24 cellular contexts compared by ENCODE assay signal in genomic region chr17:41131979-41132378, GRCh38. TPM values are rescaled to one million over a fixed set of nuclear protein-coding genes. Genes with fewer than 3 reads are reported as not detected.
DNase-seq lines count a peak whose midpoint lies in the region; ATAC-seq and TF ChIP-seq lines count a peak whose summit lies in the region.
"Had no signal": no experiment of that assay in that cellular context is flagged by ENCODE, and none has a peak within 500 bp of the region (broad histone marks: within the 10 kb centered on the region; RNA-seq: fewer than 3 reads in every experiment).

No MANE protein-coding gene starts in this region.

- H3K4me3 ChIP-seq in ACC112 (ENCODE audit: low read depth, low read length) (peak overlapping the region; percentile 21; the same call in 1 of the 2 replicates), RWPE2 (ENCODE audit: severe bottlenecking) (no peak overlapping the region), colonic mucosa (no peak overlapping the region)
- H3K4me3 ChIP-seq: thyroid gland had no signal

- H3K27me3 ChIP-seq in ACC112 (ENCODE audit: insufficient read depth, low read length) (no peaks in the 10 kb centered on the region), RWPE2 (ENCODE audit: insufficient read depth, poor library complexity, severe bottlenecking) (no peaks in the 10 kb centered on the region), colonic mucosa (no peaks in the 10 kb centered on the region)
- H3K27me3 ChIP-seq: brain microvascular endothelial cell, thyroid gland had no signal

- H3K4me1 ChIP-seq in ACC112 (ENCODE audit: control insufficient read depth, insufficient read depth, low read length, unreplicated experiment) (peaks cover 16% of the 10 kb centered on the region), RWPE2 (ENCODE audit: insufficient read depth, poor library complexity, severe bottlenecking) (peaks cover 25% of the 10 kb centered on the region), colonic mucosa (no peaks in the 10 kb centered on the region)
- H3K4me1 ChIP-seq: thyroid gland had no signal

- DNase-seq in GM20000 (ENCODE audit: low spot score) (peak; percentile 25), RWPE2 (ENCODE audit: low spot score) (no peak), iris pigment epithelial cell (ENCODE audit: low read depth) (peak; percentile 55), caudate nucleus (lab: John Stamatoyannopoulos, UW) (no peak), colonic mucosa (no peak)
- DNase-seq: activated CD8-positive, alpha-beta memory T cell treated with anti-CD3 and anti-CD28 coated beads, Interleukin-2, amount 10 ng/mL, durations not matched to agents 7 days and 5 days; activated naive CD4-positive, alpha-beta T cell; AML-193; brain microvascular endothelial cell; H7; Karpas-422; mesenchymal stem cell; NCI-H146; OCI-M1; stimulated activated CD4-positive, alpha-beta T cell treated with anti-CD3 and anti-CD28 coated beads, Interleukin-1b, Interleukin-23, amount 100 ng/mL, for 48 hours; T-cell; thyroid gland had no signal

- H3K9me3 ChIP-seq in RWPE2 (ENCODE audit: severe bottlenecking) (no peaks in the 10 kb centered on the region), colonic mucosa (no peaks in the 10 kb centered on the region)
- H3K9me3 ChIP-seq: thyroid gland had no signal

- intact Hi-C loops in colonic mucosa (cut with DNase I) = no loop called here

- ATAC-seq in RWPE2 (ENCODE audit: low read depth) = peak; percentile 100
- ATAC-seq in GM21528 (IDR thresholded peaks at IDR 0.05; ENCODE audit: low FRiP score, unreplicated experiment) = no peak
- no peak for ATAC-seq in GM18498 (IDR thresholded peaks at IDR 0.05; ENCODE audit: unreplicated experiment)
- ATAC-seq: activated CD8-positive, alpha-beta memory T cell treated with anti-CD3 and anti-CD28 coated beads, Interleukin-2, amount 10 ng/mL, durations not matched to agents 7 days and 5 days; T-cell; WTC11 had no signal

- no peaks in the 10 kb centered on the region for H3K79me2 ChIP-seq in ACC112 (ENCODE audit: control insufficient read depth, insufficient read depth, low read length, unreplicated experiment)

- no peaks in the 10 kb centered on the region for H3K36me3 ChIP-seq in ACC112 (ENCODE audit: insufficient read depth, low read length)
- H3K36me3 ChIP-seq in RWPE2 (ENCODE audit: low read depth) = no peaks in the 10 kb centered on the region
- H3K36me3 ChIP-seq in colonic mucosa = no peaks in the 10 kb centered on the region
- H3K36me3 ChIP-seq: brain microvascular endothelial cell, thyroid gland had no signal

- no peak overlapping the region for H2AFZ ChIP-seq in ACC112 (ENCODE audit: low read length, unreplicated experiment)

- H3K9ac ChIP-seq in colonic mucosa (ENCODE audit: low read depth in 2 of 2, low read length in 2 of 2) = no peak overlapping the region

- no peak for TF ChIP-seq CTCF in GM20000 (IDR thresholded peaks at IDR 0.05; ENCODE audit: extremely low read depth, missing control alignments)
- no peak for TF ChIP-seq CTCF in RWPE2 (IDR thresholded peaks at IDR 0.05; ENCODE audit: poor library complexity, severe bottlenecking)
- TF ChIP-seq CTCF in colonic mucosa (IDR thresholded peaks at IDR 0.05) = no peak

- peak overlapping the region; percentile 32 for H3K27ac ChIP-seq in ACC112 (ENCODE audit: low read depth, low read length)
- peak overlapping the region; percentile 90 for H3K27ac ChIP-seq in RWPE2 (ENCODE audit: poor library complexity, severe bottlenecking)
- H3K27ac ChIP-seq in caudate nucleus (ENCODE audit: low read depth, low read length) = no peak overlapping the region
- H3K27ac ChIP-seq in colonic mucosa = no peak overlapping the region
- H3K27ac ChIP-seq: brain microvascular endothelial cell, thyroid gland had no signal

RNA-seq across cellular contexts. Expression of gene KRTAP4-12, which starts 8.0 kb away (rescaled TPM):
- not detected for total RNA-seq in colonic mucosa
- total RNA-seq: activated CD8-positive, alpha-beta memory T cell treated with anti-CD3 and anti-CD28 coated beads, Interleukin-2, amount 10 ng/mL, durations not matched to agents 7 days and 5 days; fibroblast of villous mesenchyme; H7; NCI-H460; neural crest cell; T-cell; thyroid gland; WTC11 had no signal

RNA-seq across cellular contexts. Expression of gene KRTAP4-6, which starts 8.4 kb away (rescaled TPM):
- total RNA-seq in colonic mucosa = not detected
- total RNA-seq: activated CD8-positive, alpha-beta memory T cell treated with anti-CD3 and anti-CD28 coated beads, Interleukin-2, amount 10 ng/mL, durations not matched to agents 7 days and 5 days; fibroblast of villous mesenchyme; H7; NCI-H460; neural crest cell; T-cell; thyroid gland; WTC11 had no signal

RNA-seq across cellular contexts. Expression of gene KRTAP4-11, which starts 13.8 kb away (rescaled TPM):
- not detected for total RNA-seq in colonic mucosa
- total RNA-seq: activated CD8-positive, alpha-beta memory T cell treated with anti-CD3 and anti-CD28 coated beads, Interleukin-2, amount 10 ng/mL, durations not matched to agents 7 days and 5 days; fibroblast of villous mesenchyme; H7; NCI-H460; neural crest cell; T-cell; thyroid gland; WTC11 had no signal

RNA-seq across cellular contexts. Expression of gene KRTAP4-5, which starts 17.6 kb away (rescaled TPM):
- total RNA-seq in colonic mucosa = not detected
- total RNA-seq: activated CD8-positive, alpha-beta memory T cell treated with anti-CD3 and anti-CD28 coated beads, Interleukin-2, amount 10 ng/mL, durations not matched to agents 7 days and 5 days; fibroblast of villous mesenchyme; H7; NCI-H460; neural crest cell; T-cell; thyroid gland; WTC11 had no signal

RNA-seq across cellular contexts. Expression of gene KRTAP4-9, which starts 26.8 kb away (rescaled TPM):
- total RNA-seq in colonic mucosa = not detected
- total RNA-seq: activated CD8-positive, alpha-beta memory T cell treated with anti-CD3 and anti-CD28 coated beads, Interleukin-2, amount 10 ng/mL, durations not matched to agents 7 days and 5 days; fibroblast of villous mesenchyme; H7; NCI-H460; neural crest cell; T-cell; thyroid gland; WTC11 had no signal

Comparison
In these comparisons a context has a peak if more than half of its experiments do, and no peak if none do; other contexts are left out.
1. H3K27ac ChIP-seq: peak in ACC112 (single experiment) and RWPE2 (single experiment); none in caudate nucleus (single experiment) and colonic mucosa (single experiment).
2. DNase-seq: peak in GM20000 (single experiment) and iris pigment epithelial cell (single experiment); none in RWPE2 (single experiment), caudate nucleus (0 of 61) and colonic mucosa (single experiment).